Comparison of ENCODE assay signal across 1 cellular context in the genomic region with DNA sequence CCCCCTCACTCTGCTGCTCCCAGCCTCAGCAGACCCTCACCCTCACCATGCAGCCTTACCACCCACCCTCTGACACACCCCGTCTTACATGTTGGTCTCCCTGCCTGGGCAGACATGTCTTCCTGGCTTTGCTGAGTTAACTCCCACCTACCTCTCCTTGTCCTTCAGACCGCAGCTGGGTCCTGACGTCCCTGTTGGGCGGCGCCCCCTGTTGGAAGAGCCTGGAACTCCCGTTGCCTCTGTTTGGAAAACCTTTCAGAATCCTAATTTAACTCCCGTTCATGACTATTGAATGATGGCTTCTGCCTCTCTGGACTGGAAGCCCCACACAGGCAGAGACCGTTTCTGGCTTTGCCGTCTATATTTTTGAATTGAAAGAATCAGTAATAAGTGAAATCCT.
TF ChIP-seq lines count a peak whose summit lies in the region.

No MANE protein-coding gene starts in this region.

TF ChIP-seq in SK-N-SH, 30 proteins besides CTCF, POLR2A, EP300 and RAD21 (continued from another document):
- TF ChIP-seq, protein P1, sequence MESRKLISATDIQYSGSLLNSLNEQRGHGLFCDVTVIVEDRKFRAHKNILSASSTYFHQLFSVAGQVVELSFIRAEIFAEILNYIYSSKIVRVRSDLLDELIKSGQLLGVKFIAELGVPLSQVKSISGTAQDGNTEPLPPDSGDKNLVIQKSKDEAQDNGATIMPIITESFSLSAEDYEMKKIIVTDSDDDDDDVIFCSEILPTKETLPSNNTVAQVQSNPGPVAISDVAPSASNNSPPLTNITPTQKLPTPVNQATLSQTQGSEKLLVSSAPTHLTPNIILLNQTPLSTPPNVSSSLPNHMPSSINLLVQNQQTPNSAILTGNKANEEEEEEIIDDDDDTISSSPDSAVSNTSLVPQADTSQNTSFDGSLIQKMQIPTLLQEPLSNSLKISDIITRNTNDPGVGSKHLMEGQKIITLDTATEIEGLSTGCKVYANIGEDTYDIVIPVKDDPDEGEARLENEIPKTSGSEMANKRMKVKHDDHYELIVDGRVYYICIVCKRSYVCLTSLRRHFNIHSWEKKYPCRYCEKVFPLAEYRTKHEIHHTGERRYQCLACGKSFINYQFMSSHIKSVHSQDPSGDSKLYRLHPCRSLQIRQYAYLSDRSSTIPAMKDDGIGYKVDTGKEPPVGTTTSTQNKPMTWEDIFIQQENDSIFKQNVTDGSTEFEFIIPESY (IDR thresholded peaks at IDR 0.05; ENCODE audit: borderline replicate concordance, low read depth) = no peak
- TF ChIP-seq, protein P2, sequence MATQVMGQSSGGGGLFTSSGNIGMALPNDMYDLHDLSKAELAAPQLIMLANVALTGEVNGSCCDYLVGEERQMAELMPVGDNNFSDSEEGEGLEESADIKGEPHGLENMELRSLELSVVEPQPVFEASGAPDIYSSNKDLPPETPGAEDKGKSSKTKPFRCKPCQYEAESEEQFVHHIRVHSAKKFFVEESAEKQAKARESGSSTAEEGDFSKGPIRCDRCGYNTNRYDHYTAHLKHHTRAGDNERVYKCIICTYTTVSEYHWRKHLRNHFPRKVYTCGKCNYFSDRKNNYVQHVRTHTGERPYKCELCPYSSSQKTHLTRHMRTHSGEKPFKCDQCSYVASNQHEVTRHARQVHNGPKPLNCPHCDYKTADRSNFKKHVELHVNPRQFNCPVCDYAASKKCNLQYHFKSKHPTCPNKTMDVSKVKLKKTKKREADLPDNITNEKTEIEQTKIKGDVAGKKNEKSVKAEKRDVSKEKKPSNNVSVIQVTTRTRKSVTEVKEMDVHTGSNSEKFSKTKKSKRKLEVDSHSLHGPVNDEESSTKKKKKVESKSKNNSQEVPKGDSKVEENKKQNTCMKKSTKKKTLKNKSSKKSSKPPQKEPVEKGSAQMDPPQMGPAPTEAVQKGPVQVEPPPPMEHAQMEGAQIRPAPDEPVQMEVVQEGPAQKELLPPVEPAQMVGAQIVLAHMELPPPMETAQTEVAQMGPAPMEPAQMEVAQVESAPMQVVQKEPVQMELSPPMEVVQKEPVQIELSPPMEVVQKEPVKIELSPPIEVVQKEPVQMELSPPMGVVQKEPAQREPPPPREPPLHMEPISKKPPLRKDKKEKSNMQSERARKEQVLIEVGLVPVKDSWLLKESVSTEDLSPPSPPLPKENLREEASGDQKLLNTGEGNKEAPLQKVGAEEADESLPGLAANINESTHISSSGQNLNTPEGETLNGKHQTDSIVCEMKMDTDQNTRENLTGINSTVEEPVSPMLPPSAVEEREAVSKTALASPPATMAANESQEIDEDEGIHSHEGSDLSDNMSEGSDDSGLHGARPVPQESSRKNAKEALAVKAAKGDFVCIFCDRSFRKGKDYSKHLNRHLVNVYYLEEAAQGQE (IDR thresholded peaks at IDR 0.05; ENCODE audit: low read depth, low read length) = no peak
